ENCODE assay signal across 8 cellular contexts in the genomic region with DNA sequence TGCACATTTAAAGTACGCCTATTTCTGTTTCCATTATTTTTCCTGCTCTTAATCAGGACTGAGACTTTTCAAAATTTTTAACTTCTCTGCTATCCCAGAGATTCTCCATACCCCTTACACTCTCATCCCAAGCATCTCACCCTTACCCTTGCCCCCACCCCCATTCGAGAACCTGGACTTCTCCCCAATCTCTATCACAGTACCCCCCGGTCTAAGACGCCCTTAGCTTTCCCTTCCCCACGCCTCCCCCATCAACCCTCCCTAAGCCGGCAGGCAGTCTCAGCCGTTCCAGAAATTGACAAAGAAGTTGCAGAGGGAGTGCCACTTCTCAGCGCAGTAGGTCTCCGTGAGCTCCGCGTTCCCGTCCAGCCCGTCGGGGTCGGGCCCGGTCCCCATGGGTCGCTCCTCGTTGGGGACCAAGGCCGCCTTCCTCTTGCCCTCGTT. TPM values are rescaled to one million over a fixed set of nuclear protein-coding genes. Genes with fewer than 3 reads are reported as not detected.
DNase-seq lines count a peak whose midpoint lies in the region; ATAC-seq, FAIRE-seq and TF ChIP-seq lines count a peak whose summit lies in the region.

No MANE protein-coding gene starts in this region.

- H3K36me3 ChIP-seq in DOHH2 (ENCODE audit: control insufficient read depth, low read length) (peaks cover 4% of the 10 kb centered on the region), K562 (ENCODE audit: control insufficient read depth, insufficient read depth, low read length) (no peaks in the 10 kb centered on the region), kidney epithelial cell (ENCODE audit: control insufficient read depth, insufficient read depth, low read length) (no peaks in the 10 kb centered on the region), testis (ENCODE audit: low read depth, missing control alignments) (no peaks in the 10 kb centered on the region)

- BruUV-seq in K562 (replicated peaks; lab: Mats Ljungman, UMichigan), result no TSS peak

- POLR2A ChIA-PET in K562 (lab: Yijun Ruan, JAX), result interaction anchor here (0.6 to 1.5 kb wide), 3 partner anchors 13 to 657 kb away, joined by 3 to 5 read pairs (median 4); no protein-coding TSS in a partner anchor

- H3K79me2 ChIP-seq in DOHH2 (ENCODE audit: control insufficient read depth, low read length) (peaks cover 14% of the 10 kb centered on the region), K562 (ENCODE audit: control insufficient read depth, insufficient read depth, low read length) (peaks cover 7% of the 10 kb centered on the region; the same call in 1 of the 3 replicates)

- peak overlapping the region; percentile 75 for H3K4me3 ChIP-seq in DOHH2 (ENCODE audit: low read length)
- peak overlapping the region; percentile 74 for H3K4me3 ChIP-seq in K562
- H3K4me3 ChIP-seq in kidney epithelial cell (ENCODE audit: low read depth, low read length), result peak overlapping the region; percentile 52
- peak overlapping the region; percentile 75 to 82 for H3K4me3 ChIP-seq in testis

- in situ Hi-C loops in K562 (cut with MboI), result loop anchor here (25.0 kb wide), 2 partner anchors 621 to 996 kb away; partner anchors contain the start of gene ANKRD1

- TF ChIP-seq EP300 in K562 (IDR thresholded peaks at IDR 0.05; ENCODE audit: low read length), result no peak

- no peak for FAIRE-seq in HTR-8/SVneo (lab: Jason Lieb, UNC)
- FAIRE-seq in K562 (lab: Jason Lieb, UNC), result no peak

- H3K27ac ChIP-seq in DOHH2 (ENCODE audit: low read depth, low read length), result peak overlapping the region; percentile 44; the same call in 1 of the 2 replicates
- H3K27ac ChIP-seq in K562 (ENCODE audit: extremely low read depth, low read depth, low read length), result peak overlapping the region; percentile 50; the same call in 1 of the 3 replicates
- peak overlapping the region in 1 of 2 donors; percentile 52 for H3K27ac ChIP-seq in testis

- no peaks in the 10 kb centered on the region for H4K20me1 ChIP-seq in DOHH2 (ENCODE audit: control insufficient read depth, insufficient read depth, low read depth, low read length)
- no peaks in the 10 kb centered on the region for H4K20me1 ChIP-seq in K562 (replicated peaks; ENCODE audit: control insufficient read depth, insufficient read depth, low read length)

- peak overlapping the region; percentile 65 to 91 for H3K9ac ChIP-seq in K562 (ENCODE audit: insufficient read depth in 1 of 2, low read depth in 2 of 2, low read length in 2 of 2)

- H3K9me1 ChIP-seq in K562 (ENCODE audit: control insufficient read depth, insufficient read depth, low read length), result no peaks in the 10 kb centered on the region

- H3F3A ChIP-seq in DOHH2 (ENCODE audit: control insufficient read depth, insufficient read depth), result peaks cover 10% of the 10 kb centered on the region

- intact Hi-C loops in K562 (cut with micrococcal nuclease), result loop anchor here (2.0 to 10.0 kb wide), 3 partner anchors 41 to 523 kb away; no protein-coding TSS in a partner anchor
- intact Hi-C loops in testis (cut with DNase I; ENCODE audit: low total_unique reads), result loop anchor here (5.0 kb wide), 1 partner anchor 151 kb away; no protein-coding TSS in a partner anchor

- H3K9me3 ChIP-seq in DOHH2 (ENCODE audit: control insufficient read depth, insufficient read depth, low read length), result no peaks in the 10 kb centered on the region
- no peaks in the 10 kb centered on the region for H3K9me3 ChIP-seq in K562 (replicated peaks; ENCODE audit: control insufficient read depth, insufficient read depth, low read depth, low read length)
- H3K9me3 ChIP-seq in testis, result no peaks in the 10 kb centered on the region

- no peaks in the 10 kb centered on the region for H3K9me2 ChIP-seq in DOHH2 (replicated peaks; ENCODE audit: control insufficient read depth, low read length)

- 2% methylated on average over 17 of the region's 20 CpGs for WGBS in K562 (ENCODE audit: insufficient coverage, low coverage, missing lambda C conversion rate)
- WGBS in testis, 2 donors, result 4% methylated on average over 15 to 20 of the region's 20 CpGs

- H3K4me2 ChIP-seq in DOHH2 (ENCODE audit: low read length) (peak overlapping the region; percentile 100), K562 (ENCODE audit: insufficient read depth, low read length) (peak overlapping the region; percentile 81)

- TF ChIP-seq POLR2A in K562 (conservative IDR thresholded peaks at IDR 0.05) (no peak), testis (IDR thresholded peaks at IDR 0.05) (no peak)

- peak; percentile 24 for DNase-seq in HTR-8/SVneo (ENCODE audit: insufficient read length, low spot score)
- DNase-seq in K562 (ENCODE audit: extremely low read depth in 1 of 4, low spot score in 3 of 4), result peak in 1 of 4 experiments; percentile 27
- DNase-seq in kidney epithelial cell (ENCODE audit: low read depth), result no peak
- DNase-seq in testis, result no peak
- DNase-seq in cortex of kidney (lab: John Stamatoyannopoulos, UW), result no peak
- no peak for DNase-seq in COLO668 (lab: John Stamatoyannopoulos, UW; ENCODE audit: unreplicated experiment)

- H3K4me1 ChIP-seq in DOHH2 (ENCODE audit: control insufficient read depth, low read length), result peaks cover 17% of the 10 kb centered on the region
- peaks cover 0 to 10% of the 10 kb centered on the region in 2 experiments; a peak in 2 of 5 replicates for H3K4me1 ChIP-seq in K562 (replicated peaks in 1 of 2; ENCODE audit: control insufficient read depth in 2 of 2, insufficient read depth in 2 of 2, low read length in 2 of 2)
- peaks cover 7% of the 10 kb centered on the region for H3K4me1 ChIP-seq in testis

- H2AFZ ChIP-seq in K562 (ENCODE audit: low read depth, low read length), result peak overlapping the region; percentile 95

- TF ChIP-seq CTCF in DOHH2 (IDR thresholded peaks at IDR 0.05; ENCODE audit: low read depth, low read length, poor library complexity, severe bottlenecking), result no peak
- TF ChIP-seq CTCF in K562 (IDR thresholded peaks at IDR 0.05 in 2 of 3, conservative IDR thresholded peaks at IDR 0.05 in 1 of 3; ENCODE audit: insufficient read depth in 2 of 3, low read depth in 1 of 3, low read length in 3 of 3), result no peak
- TF ChIP-seq CTCF in kidney epithelial cell (IDR thresholded peaks at IDR 0.05; ENCODE audit: insufficient read depth, low read length, poor library complexity, severe bottlenecking), result no peak
- no peak for TF ChIP-seq CTCF in testis (IDR thresholded peaks at IDR 0.05)

- ATAC-seq in K562 (peak; percentile 16), HG03196 (IDR thresholded peaks at IDR 0.05; ENCODE audit: unreplicated experiment) (no peak)

- CTCF ChIA-PET in K562 (lab: Yijun Ruan, JAX; ENCODE audit: low intra/inter-chr PET ratio), result interaction anchor here (0.6 to 1.0 kb wide), 2 partner anchors 264 to 415 kb away, joined by 4 read pairs; no protein-coding TSS in a partner anchor

- no peak for TF ChIP-seq RAD21 in K562 (CRISPR knock-in tag; conservative IDR thresholded peaks at IDR 0.05 in 1 of 2, IDR thresholded peaks at IDR 0.05 in 1 of 2)

- H3K27me3 ChIP-seq in DOHH2 (ENCODE audit: control insufficient read depth, low read length), result peaks cover 4% of the 10 kb centered on the region
- no peaks in the 10 kb centered on the region for H3K27me3 ChIP-seq in K562 (ENCODE audit: control insufficient read depth in 2 of 2, insufficient read depth in 2 of 2, low read length in 2 of 2)
- no peaks in the 10 kb centered on the region for H3K27me3 ChIP-seq in kidney epithelial cell (ENCODE audit: control insufficient read depth, insufficient read depth, low read length)
- no peaks in the 10 kb centered on the region for H3K27me3 ChIP-seq in testis

RNA-seq across cellular contexts. Expression of gene FGFBP3, which starts 1.4 kb away (rescaled TPM):
- total RNA-seq in K562 (2011; cell fraction: chromatin; rRNA removed; ENCODE audit: low replicate concordance), result 2.4 and 3.3 TPM in 2 replicates
- total RNA-seq in K562 (2011; cell fraction: nucleolus; rRNA removed), result 1.4 and 2.3 TPM in 2 replicates
- 3.1 and 3.2 TPM in 2 replicates for total RNA-seq in K562 (2011; cell fraction: nucleoplasm; rRNA removed)
- total RNA-seq in K562 (2014; rRNA removed), result 1.6 and 2.5 TPM in 2 replicates
- 1.3 and 1.7 TPM in 2 replicates for total RNA-seq in K562 (2014; rRNA removed; fragmentation: Illumina TruSeq; extraction: Trizol)
- total RNA-seq in K562 (2015; rRNA removed; fragmentation: Illumina TruSeq; extraction: Trizol), result 1.4 and 1.5 TPM in 2 replicates
- total RNA-seq in K562 (2021), result 3.0 TPM in 2 replicates
- polyA plus RNA-seq in K562 (2011; rRNA removed), result 0.84 and 0.91 TPM in 2 replicates
- polyA plus RNA-seq in K562 (2011; cell fraction: cytosol; rRNA removed), result 0.66 and 1.0 TPM in 2 replicates
- 1.2 and 1.5 TPM in 2 replicates for polyA plus RNA-seq in K562 (2011; cell fraction: nucleus; rRNA removed)
- 3.5 and 3.7 TPM in 2 replicates for polyA plus RNA-seq in K562 (2012)
- polyA plus RNA-seq in K562 (2014; fragmentation: Illumina TruSeq; extraction: Trizol), result 1.8 and 2.0 TPM in 2 replicates
- polyA plus RNA-seq in K562 (2014; fragmentation: Nextera tagmentation; extraction: Ambion mirVana), result under 1 TPM; 0.58 to 0.78 TPM
- 2.2 and 2.4 TPM in 2 replicates for polyA plus RNA-seq in K562 (2014; rRNA removed)
- polyA minus RNA-seq in K562 (2011; rRNA and poly(A)+ RNA removed), result 0.45 and 0.46 TPM in 2 replicates
- 0.38 and 0.82 TPM in 2 replicates for polyA minus RNA-seq in K562 (2011; cell fraction: cytosol; rRNA and poly(A)+ RNA removed)
- 0.94 and 2.0 TPM in 2 replicates for polyA minus RNA-seq in K562 (2011; cell fraction: nucleus; rRNA and poly(A)+ RNA removed)
- total RNA-seq in kidney epithelial cell, result 0.42 and 1.2 TPM in 2 replicates
- 1 to 10 TPM in 1 of 2 donors, under 1 TPM in 1; 0.93 to 1.4 TPM for total RNA-seq in testis
- polyA plus RNA-seq in testis (ENCODE audit: insufficient read depth, low read depth, low replicate concordance), result 0.82 TPM

RNA-seq across cellular contexts. Expression of gene BTAF1, which starts 15.6 kb away (rescaled TPM):
- total RNA-seq in K562 (2011; cell fraction: chromatin; rRNA removed; ENCODE audit: low replicate concordance), result 60.1 and 247 TPM in 2 replicates
- total RNA-seq in K562 (2011; cell fraction: nucleolus; rRNA removed), result 31.5 and 53.6 TPM in 2 replicates
- total RNA-seq in K562 (2011; cell fraction: nucleoplasm; rRNA removed), result 61.0 and 72.3 TPM in 2 replicates
- total RNA-seq in K562 (2014; rRNA removed) (23.6 and 26.3 TPM in 2 replicates), K562 (2014; rRNA removed; fragmentation: Illumina TruSeq; extraction: Trizol) (38.8 and 43.3 TPM in 2 replicates), K562 (2015; rRNA removed; fragmentation: Illumina TruSeq; extraction: Trizol) (36.6 and 39.3 TPM in 2 replicates), K562 (2021) (28.8 and 30.5 TPM in 2 replicates), kidney epithelial cell (27.2 and 33.3 TPM in 2 replicates), testis (10 to 100 TPM; 60.9 to 81.8 TPM)
- polyA plus RNA-seq in K562 (2011; rRNA removed) (70.7 and 86.7 TPM in 2 replicates), K562 (2014; fragmentation: Illumina TruSeq; extraction: Trizol) (24.5 and 26.7 TPM in 2 replicates), K562 (2014; fragmentation: Nextera tagmentation; extraction: Ambion mirVana) (1 to 10 TPM; 6.6 to 9.7 TPM), K562 (2014; rRNA removed) (32.0 and 39.5 TPM in 2 replicates), testis (ENCODE audit: insufficient read depth, low read depth, low replicate concordance) (37.5 TPM)
- 6.4 and 18.1 TPM in 2 replicates for polyA plus RNA-seq in K562 (2011; cell fraction: cytosol; rRNA removed)
- polyA plus RNA-seq in K562 (2011; cell fraction: nucleus; rRNA removed), result 204 and 470 TPM in 2 replicates
- 17.4 and 43.5 TPM in 2 replicates for polyA plus RNA-seq in K562 (2012)
- 100.0 and 114 TPM in 2 replicates for polyA minus RNA-seq in K562 (2011; rRNA and poly(A)+ RNA removed)
- 19.3 and 23.9 TPM in 2 replicates for polyA minus RNA-seq in K562 (2011; cell fraction: cytosol; rRNA and poly(A)+ RNA removed)
- 87.2 and 200 TPM in 2 replicates for polyA minus RNA-seq in K562 (2011; cell fraction: nucleus; rRNA and poly(A)+ RNA removed)
